ENCODE assay signal across 13 cellular contexts in the genomic region with DNA sequence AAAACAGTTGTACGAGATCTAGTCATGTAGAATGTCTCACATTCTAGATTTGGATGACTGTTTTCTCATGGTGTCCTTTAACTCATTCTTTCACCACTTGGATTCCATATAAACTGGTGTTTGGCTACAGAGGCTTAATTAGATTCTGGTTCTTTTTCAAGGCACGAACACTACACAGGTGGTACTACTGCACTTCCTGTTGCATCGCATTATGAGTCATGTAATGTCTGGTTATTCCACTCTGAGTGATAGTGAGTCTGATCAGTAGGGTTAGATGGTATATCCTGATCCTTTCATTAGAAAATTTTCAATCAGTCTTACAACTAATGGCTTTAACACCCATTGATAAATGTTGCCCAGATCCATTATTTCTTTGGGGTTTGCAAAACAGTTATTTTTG. TPM values are rescaled to one million over a fixed set of nuclear protein-coding genes. Genes with fewer than 3 reads are reported as not detected.
DNase-seq lines count a peak whose midpoint lies in the region; ATAC-seq and TF ChIP-seq lines count a peak whose summit lies in the region.
"Had no signal": no experiment of that assay in that cellular context is flagged by ENCODE, and none has a peak within 500 bp of the region (broad histone marks: within the 10 kb centered on the region; RNA-seq: fewer than 3 reads in every experiment).

No MANE protein-coding gene starts in this region.

- no peaks in the 10 kb centered on the region for H3K36me3 Mint-ChIP-seq in CD4-positive, CD25-positive, alpha-beta regulatory T cell
- H3K36me3 Mint-ChIP-seq in mesothelial cell of epicardium = no peaks in the 10 kb centered on the region

- peaks cover 6 to 21% (median 11%) of the 10 kb centered on the region in 4 donors for H3K4me1 Mint-ChIP-seq in CD4-positive, CD25-positive, alpha-beta regulatory T cell
- H3K4me1 Mint-ChIP-seq in mesothelial cell of epicardium = no peaks in the 10 kb centered on the region
- H3K4me1 Mint-ChIP-seq: nephron had no signal

- no peak overlapping the region for H3K27ac ChIP-seq in CD4-positive, CD25-positive, alpha-beta regulatory T cell (ENCODE audit: insufficient read depth, low read length, poor library complexity, severe bottlenecking)
- H3K27ac ChIP-seq in RWPE2 (ENCODE audit: poor library complexity, severe bottlenecking) = no peak overlapping the region

- no peak overlapping the region for H3K4me3 Mint-ChIP-seq in CD4-positive, CD25-positive, alpha-beta regulatory T cell
- H3K4me3 Mint-ChIP-seq in mesothelial cell of epicardium = no peak overlapping the region
- H3K4me3 Mint-ChIP-seq: nephron had no signal

- no peaks in the 10 kb centered on the region for H3K4me1 ChIP-seq in CD4-positive, CD25-positive, alpha-beta regulatory T cell (ENCODE audit: control insufficient read depth, insufficient read depth, low read length, poor library complexity, severe bottlenecking)
- no peaks in the 10 kb centered on the region for H3K4me1 ChIP-seq in RWPE2 (ENCODE audit: insufficient read depth, poor library complexity, severe bottlenecking)

- peaks cover 18% of the 10 kb centered on the region for H3K27me3 ChIP-seq in CD4-positive, CD25-positive, alpha-beta regulatory T cell (ENCODE audit: control insufficient read depth, insufficient read depth, low read length)
- no peaks in the 10 kb centered on the region for H3K27me3 ChIP-seq in RWPE2 (ENCODE audit: insufficient read depth, poor library complexity, severe bottlenecking)

- peak; percentile 88 to 92 for ATAC-seq in CD4-positive, CD25-positive, alpha-beta regulatory T cell (ENCODE audit: low read depth in 2 of 2)
- ATAC-seq in GM18907 (IDR thresholded peaks at IDR 0.05; ENCODE audit: unreplicated experiment) (peak; percentile 81), HG02938 (IDR thresholded peaks at IDR 0.05; ENCODE audit: unreplicated experiment) (peak; percentile 88), RWPE2 (ENCODE audit: low read depth) (peak; percentile 81; the same call in 2 of the 3 replicates)

- H3K27me3 Mint-ChIP-seq in CD4-positive, CD25-positive, alpha-beta regulatory T cell = peaks cover 40% of the 10 kb centered on the region
- H3K27me3 Mint-ChIP-seq in mesothelial cell of epicardium (ENCODE audit: low read depth) = peaks cover 11% of the 10 kb centered on the region

- H3K9me3 Mint-ChIP-seq in CD4-positive, CD25-positive, alpha-beta regulatory T cell = peaks cover 0 to 6% (median 2%) of the 10 kb centered on the region in 7 donors
- no peaks in the 10 kb centered on the region for H3K9me3 Mint-ChIP-seq in mesothelial cell of epicardium
- H3K9me3 Mint-ChIP-seq: nephron had no signal

- H3K36me3 ChIP-seq in CD4-positive, CD25-positive, alpha-beta regulatory T cell (ENCODE audit: control insufficient read depth, insufficient read depth, low read length) = no peaks in the 10 kb centered on the region
- no peaks in the 10 kb centered on the region for H3K36me3 ChIP-seq in RWPE2 (ENCODE audit: low read depth)

- peak in 1 of 3 donors; percentile 41 for DNase-seq in CD4-positive, CD25-positive, alpha-beta regulatory T cell
- DNase-seq in RWPE2 (ENCODE audit: low spot score) (no peak), Ammon's horn (ENCODE audit: low spot score) (no peak), mesothelial cell of epicardium (ENCODE audit: low spot score in 2 of 2, unreplicated experiment in 2 of 2) (no peak), GM03348 (ENCODE audit: low spot score) (no peak)
- DNase-seq in stimulated activated CD8-positive, alpha-beta memory T cell treated with anti-CD3 and anti-CD28 coated beads, Interleukin-4, amount 100 ng/mL, for 48 hours = no peak
- DNase-seq: activated gamma-delta T cell, C1 segment of cervical spinal cord, dermis blood vessel endothelial cell, NCI-H1105 had no signal

- TF ChIP-seq CTCF in RWPE2 (IDR thresholded peaks at IDR 0.05; ENCODE audit: poor library complexity, severe bottlenecking) = no peak
- no peak for TF ChIP-seq CTCF in mesothelial cell of epicardium (IDR thresholded peaks at IDR 0.05; ENCODE audit: unreplicated experiment)

- H3K4me3 ChIP-seq in CD4-positive, CD25-positive, alpha-beta regulatory T cell (ENCODE audit: low read depth, low read length) = no peak overlapping the region
- H3K4me3 ChIP-seq in RWPE2 (ENCODE audit: severe bottlenecking) = no peak overlapping the region

- H3K9me3 ChIP-seq in CD4-positive, CD25-positive, alpha-beta regulatory T cell (ENCODE audit: control insufficient read depth in 2 of 2, low read length in 2 of 2) = no peaks in the 10 kb centered on the region
- H3K9me3 ChIP-seq in RWPE2 (ENCODE audit: severe bottlenecking) = no peaks in the 10 kb centered on the region

- H3K27ac Mint-ChIP-seq in CD4-positive, CD25-positive, alpha-beta regulatory T cell = no peak overlapping the region
- no peak overlapping the region for H3K27ac Mint-ChIP-seq in mesothelial cell of epicardium
- H3K27ac Mint-ChIP-seq: nephron had no signal

RNA-seq across cellular contexts. Expression of a gene that starts 11.2 kb away (rescaled TPM):
- 81.2 TPM for total RNA-seq in CD4-positive, CD25-positive, alpha-beta regulatory T cell
- polyA plus RNA-seq in CD4-positive, CD25-positive, alpha-beta regulatory T cell = 10 to 100 TPM; 12.5 to 20.4 (median 19.6) TPM
- 108 to 119 TPM (median 110 TPM) in 3 replicates for total RNA-seq in mesothelial cell of epicardium

RNA-seq across cellular contexts. Expression of a gene that starts 49.0 kb away (rescaled TPM):
- total RNA-seq in CD4-positive, CD25-positive, alpha-beta regulatory T cell = 20.4 TPM
- 10 to 100 TPM in 2 of 4 donors, 1 to 10 TPM in 2; 9.5 to 18.5 (median 11.8) TPM for polyA plus RNA-seq in CD4-positive, CD25-positive, alpha-beta regulatory T cell
- 14.7 to 19.3 TPM (median 15.2 TPM) in 3 replicates for total RNA-seq in mesothelial cell of epicardium
